Comparison of ENCODE assay signal across 9 cellular contexts in genomic region chr20:37528442-37529213, GRCh38. TPM values are rescaled to one million over a fixed set of nuclear protein-coding genes. Genes with fewer than 3 reads are reported as not detected.
A peak's percentile ranks its signal among the peaks of the same experiment; 100 is the strongest.
DNase-seq lines count a peak whose midpoint lies in the region; ATAC-seq and TF ChIP-seq lines count a peak whose summit lies in the region.
"Had no signal": no experiment of that assay in that cellular context is flagged by ENCODE, and none has a peak within 500 bp of the region (broad histone marks: within the 10 kb centered on the region; RNA-seq: fewer than 3 reads in every experiment).

No MANE protein-coding gene starts in this region.

- peak overlapping the region; percentile 100 for H3K27ac Mint-ChIP-seq in CD8-positive, alpha-beta T cell
- peak overlapping the region; percentile 100 for H3K27ac Mint-ChIP-seq in neural crest cell (ENCODE audit: unreplicated experiment)

- H3K4me3 Mint-ChIP-seq in CD8-positive, alpha-beta T cell = peak overlapping the region; percentile 85
- H3K4me3 Mint-ChIP-seq in neural crest cell = peak overlapping the region; percentile 94

- peaks cover 36% of the 10 kb centered on the region for H3K4me1 Mint-ChIP-seq in CD8-positive, alpha-beta T cell (ENCODE audit: low read depth)
- peaks cover 46% of the 10 kb centered on the region for H3K4me1 Mint-ChIP-seq in neural crest cell

- no peaks in the 10 kb centered on the region for H3K9me3 Mint-ChIP-seq in CD8-positive, alpha-beta T cell
- H3K9me3 Mint-ChIP-seq in neural crest cell = no peaks in the 10 kb centered on the region

- ATAC-seq in CD8-positive, alpha-beta T cell = no peak
- no peak for ATAC-seq in HG03521 (IDR thresholded peaks at IDR 0.05; ENCODE audit: unreplicated experiment)

- H3K27me3 Mint-ChIP-seq in CD8-positive, alpha-beta T cell (ENCODE audit: low read depth) = no peaks in the 10 kb centered on the region
- H3K27me3 Mint-ChIP-seq in neural crest cell (ENCODE audit: low read depth) = peaks cover 3% of the 10 kb centered on the region

- CTCF ChIA-PET in CD8-positive, alpha-beta T cell (lab: Charles Lee) = interaction anchor here (0.6 to 9.1 kb wide), 5 partner anchors 9 to 1325 kb away, joined by 3 to 77 read pairs (median 3); no protein-coding TSS in a partner anchor

- POLR2A ChIA-PET in CD8-positive, alpha-beta T cell (lab: Charles Lee) = interaction anchor here (1.0 to 2.1 kb wide), 4 partner anchors 13 to 350 kb away, joined by 3 to 9 read pairs (median 3); partner anchors contain the start of genes MROH8 and RPN2

- H3K36me3 Mint-ChIP-seq in CD8-positive, alpha-beta T cell = peaks cover 14% of the 10 kb centered on the region
- peaks cover 1% of the 10 kb centered on the region for H3K36me3 Mint-ChIP-seq in neural crest cell (ENCODE audit: low read depth)

- no peak for TF ChIP-seq CTCF in CD8-positive, alpha-beta T cell (IDR thresholded peaks at IDR 0.05)
- TF ChIP-seq CTCF in dorsolateral prefrontal cortex (IDR thresholded peaks at IDR 0.05 in 54 of 56, conservative IDR thresholded peaks at IDR 0.05 in 2 of 56; ENCODE audit: low read depth in 1 of 56, partially characterized antibody in 56 of 56) (no peak), neural crest cell (conservative IDR thresholded peaks at IDR 0.05) (no peak), GM10266 (IDR thresholded peaks at IDR 0.05; ENCODE audit: control insufficient read depth, insufficient read depth, low read depth, missing control alignments) (no peak)

- H3K9me3 ChIP-seq in CD8-positive, alpha-beta T cell (ENCODE audit: low read length) = no peaks in the 10 kb centered on the region
- H3K9me3 ChIP-seq in MG63 = no peaks in the 10 kb centered on the region

- peak overlapping the region; percentile 93 for H3K4me3 ChIP-seq in CD8-positive, alpha-beta T cell (ENCODE audit: low read depth, low read length)
- H3K4me3 ChIP-seq in MG63 = peak overlapping the region; percentile 98
- H3K4me3 ChIP-seq in dorsolateral prefrontal cortex = peak overlapping the region; percentile 73 to 100 (median 99)

- no peaks in the 10 kb centered on the region for H3K36me3 ChIP-seq in CD8-positive, alpha-beta T cell (ENCODE audit: insufficient read depth, low read length)
- peaks cover 12% of the 10 kb centered on the region; the same call in 1 of the 2 replicates for H3K36me3 ChIP-seq in MG63

- intact Hi-C loops in CD8-positive, alpha-beta T cell (cut with DNase I, micrococcal nuclease) = loop anchor here (1.0 to 5.0 kb wide), 4 partner anchors 164 to 1291 kb away; partner anchors contain the start of gene AAR2 (in 1 of the 2)
- intact Hi-C loops in dorsolateral prefrontal cortex (cut with DNase I) = loop anchor here (2.0 to 10.0 kb wide), 5 partner anchors 121 to 434 kb away; partner anchors contain the start of genes MANBAL (in 1 of the 2) and RBL1 (in 1 of the 2)

- H3K4me1 ChIP-seq in CD8-positive, alpha-beta T cell (ENCODE audit: insufficient read depth, low read length) = peaks cover 40% of the 10 kb centered on the region

- H3K27ac ChIP-seq in CD8-positive, alpha-beta T cell (ENCODE audit: low read depth, low read length) = peak overlapping the region; percentile 93
- H3K27ac ChIP-seq in dorsolateral prefrontal cortex = peak overlapping the region in 54 of 59 donors; percentile 86 to 100 (median 99)

- no peaks in the 10 kb centered on the region for H3K27me3 ChIP-seq in CD8-positive, alpha-beta T cell (ENCODE audit: insufficient read depth, low read length)
- H3K27me3 ChIP-seq in MG63 (no peaks in the 10 kb centered on the region), dorsolateral prefrontal cortex (no peaks in the 10 kb centered on the region)

- DNase-seq in CD8-positive, alpha-beta T cell = peak in 1 of 7 experiments; percentile 32
- DNase-seq in MG63 = peak; percentile 50
- no peak for DNase-seq in dorsolateral prefrontal cortex
- no peak for DNase-seq in neural crest cell (ENCODE audit: low read depth, low spot score)
- no peak for DNase-seq in GM10266 (ENCODE audit: extremely low spot score)
- no peak for DNase-seq in NCI-H2029 (lab: John Stamatoyannopoulos, UW)
- no peak for DNase-seq in DMS 273 treated with DMSO at 0.1 percent for 48 hours (lab: John Stamatoyannopoulos, UW)

RNA-seq across cellular contexts. Expression of gene BLCAP, which starts 1.0 kb away (rescaled TPM):
- total RNA-seq in CD8-positive, alpha-beta T cell = 10 to 100 TPM; 60.1 to 60.6 TPM
- total RNA-seq in MG63 (2014; rRNA removed; shearing (Covaris generic); ENCODE audit: low replicate concordance) = 23.6 and 26.6 TPM in 2 replicates
- 100 to 1,000 TPM in 118 of 120 experiments, 10 to 100 TPM in 2; 82.4 to 206 (median 151) TPM for total RNA-seq in dorsolateral prefrontal cortex
- 43.2 and 44.2 TPM in 2 replicates for total RNA-seq in neural crest cell

RNA-seq across cellular contexts. Expression of gene NNAT, which starts 7.6 kb away (rescaled TPM):
- total RNA-seq in CD8-positive, alpha-beta T cell = not detected
- not detected in 2 replicates for total RNA-seq in MG63 (2014; rRNA removed; shearing (Covaris generic); ENCODE audit: low replicate concordance)
- total RNA-seq in dorsolateral prefrontal cortex (100 to 1,000 TPM in 2 of 120 experiments, 10 to 100 TPM in 118; 15.0 to 105 (median 49.6) TPM), neural crest cell (113 and 119 TPM in 2 replicates)
- total RNA-seq: HT1080 had no signal

Comparison
In these comparisons a context has a peak if more than half of its experiments do, and no peak if none do; other contexts are left out.
1. RNA of gene NNAT, which starts 7.6 kb away (total RNA-seq): 113 to 119 TPM in neural crest cell and 15.0 to 105 TPM in dorsolateral prefrontal cortex; not detected in CD8-positive, alpha-beta T cell and not detected in MG63; every median in the first group is over 10 times any median in the second.
2. Peak in every context shown above with its lines, with median percentiles within 50 percentile points of each other: H3K4me3 ChIP-seq.